ENCODE assay signal across 20 cellular contexts in genomic region chr5:168407222-168407621, GRCh38.
"Had no signal": no experiment of that assay in that cellular context is flagged by ENCODE, and none has a peak within 500 bp of the region (broad histone marks: within the 10 kb centered on the region; RNA-seq: fewer than 3 reads in every experiment).

No MANE protein-coding gene starts in this region.

- H3K27me3 ChIP-seq: body of pancreas, dorsolateral prefrontal cortex had no signal

- H3K9me3 ChIP-seq: body of pancreas had no signal

- H3K27ac ChIP-seq: body of pancreas, epithelial cell of prostate had no signal

- H3K9me3 Mint-ChIP-seq: activated CD4-positive, alpha-beta T cell treated with anti-CD3 and anti-CD28 coated beads, Interleukin-2, amount 10 ng/mL, durations not matched to agents 7 days and 5 days; activated naive CD4-positive, alpha-beta T cell treated with anti-CD3 and anti-CD28 coated beads, Interleukin-2, amount 10 ng/mL, durations not matched to agents 7 days and 5 days; endodermal cell; mesothelial cell of epicardium; nephron progenitor cell; stimulated activated naive CD8-positive, alpha-beta T cell treated with anti-CD3 and anti-CD28 coated beads, Interleukin-15, Interleukin-2, amounts not matched to agents 100 ng/mL and 50 ng/mL, for 24 hours had no signal

- H3K4me1 Mint-ChIP-seq: endodermal cell had no signal

- H3K4me3 ChIP-seq: body of pancreas, dorsolateral prefrontal cortex had no signal

- DNase-seq: activated CD4-positive, alpha-beta T cell treated with anti-CD3 and anti-CD28 coated beads, Interleukin-2, amount 10 ng/mL, durations not matched to agents 7 days and 5 days; activated CD4-positive, CD25-positive, alpha-beta regulatory T cell; activated CD8-positive, alpha-beta memory T cell treated with anti-CD3 and anti-CD28 coated beads for 24 hours; activated naive CD4-positive, alpha-beta T cell treated with anti-CD3 and anti-CD28 coated beads, Interleukin-2, amount 10 ng/mL, durations not matched to agents 7 days and 5 days; body of pancreas; central memory CD4-positive, alpha-beta T cell; dorsolateral prefrontal cortex; endodermal cell; foreskin melanocyte; kidney; nephron progenitor cell; occipital lobe; retina; stimulated activated CD4-positive, alpha-beta T cell treated with anti-CD3 and anti-CD28 coated beads, Interleukin-2, amount 100 ng/mL, for 24 hours; T1000; trophoblast cell had no signal

- H3K36me3 Mint-ChIP-seq: activated naive CD4-positive, alpha-beta T cell treated with anti-CD3 and anti-CD28 coated beads, Interleukin-2, amount 10 ng/mL, durations not matched to agents 7 days and 5 days had no signal

- H3K4me3 Mint-ChIP-seq: activated CD4-positive, alpha-beta T cell treated with anti-CD3 and anti-CD28 coated beads, Interleukin-2, amount 10 ng/mL, durations not matched to agents 7 days and 5 days; activated naive CD4-positive, alpha-beta T cell treated with anti-CD3 and anti-CD28 coated beads, Interleukin-2, amount 10 ng/mL, durations not matched to agents 7 days and 5 days; endodermal cell; mesothelial cell of epicardium; nephron progenitor cell; stimulated activated naive CD8-positive, alpha-beta T cell treated with anti-CD3 and anti-CD28 coated beads, Interleukin-15, Interleukin-2, amounts not matched to agents 100 ng/mL and 50 ng/mL, for 24 hours had no signal

- ATAC-seq: body of pancreas, left lobe of liver had no signal

- H3K27ac Mint-ChIP-seq: activated CD4-positive, alpha-beta T cell treated with anti-CD3 and anti-CD28 coated beads, Interleukin-2, amount 10 ng/mL, durations not matched to agents 7 days and 5 days; activated naive CD4-positive, alpha-beta T cell treated with anti-CD3 and anti-CD28 coated beads, Interleukin-2, amount 10 ng/mL, durations not matched to agents 7 days and 5 days; endodermal cell; mesothelial cell of epicardium; nephron progenitor cell; stimulated activated naive CD8-positive, alpha-beta T cell treated with anti-CD3 and anti-CD28 coated beads, Interleukin-15, Interleukin-2, amounts not matched to agents 100 ng/mL and 50 ng/mL, for 24 hours had no signal
